ENCODE assay signal across 8 cellular contexts in the genomic region with DNA sequence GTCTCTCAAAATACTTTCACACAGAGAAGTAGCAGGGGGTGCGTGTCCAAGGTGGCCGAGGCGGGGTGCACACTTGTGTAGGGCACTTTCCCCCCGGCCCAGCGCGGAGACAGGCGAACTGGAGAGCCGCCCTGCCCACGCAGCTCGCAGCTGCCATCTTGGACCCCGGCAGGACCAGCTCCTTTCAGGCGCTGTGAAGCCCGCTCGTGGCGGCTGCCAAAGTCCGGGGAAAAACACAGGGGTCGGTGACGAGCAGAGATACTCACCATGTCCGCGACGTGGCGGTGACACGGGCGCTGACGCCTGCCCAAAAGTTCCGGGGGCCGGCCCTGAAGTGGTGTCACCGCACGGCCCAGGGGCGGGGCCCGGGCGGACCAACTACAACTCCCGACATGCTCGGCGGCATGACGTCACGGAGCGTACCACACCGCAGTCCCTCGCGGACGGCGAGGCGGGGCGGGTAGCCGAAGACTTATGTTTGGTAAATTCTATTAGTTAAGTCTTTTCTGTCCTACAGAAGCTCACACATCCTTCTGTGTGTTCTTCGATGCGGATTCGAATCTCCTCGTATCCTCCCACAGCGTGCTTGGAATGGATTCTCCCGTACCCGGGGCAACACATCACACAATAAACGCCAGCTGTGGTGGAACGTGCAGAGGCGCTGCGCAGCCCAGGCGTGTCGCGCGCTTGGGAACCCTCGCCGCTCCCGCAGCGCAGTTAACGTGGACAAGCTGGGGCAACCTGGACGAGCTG.
DNase-seq lines count a peak whose midpoint lies in the region; ATAC-seq lines count a peak whose summit lies in the region.

A gene with protein sequence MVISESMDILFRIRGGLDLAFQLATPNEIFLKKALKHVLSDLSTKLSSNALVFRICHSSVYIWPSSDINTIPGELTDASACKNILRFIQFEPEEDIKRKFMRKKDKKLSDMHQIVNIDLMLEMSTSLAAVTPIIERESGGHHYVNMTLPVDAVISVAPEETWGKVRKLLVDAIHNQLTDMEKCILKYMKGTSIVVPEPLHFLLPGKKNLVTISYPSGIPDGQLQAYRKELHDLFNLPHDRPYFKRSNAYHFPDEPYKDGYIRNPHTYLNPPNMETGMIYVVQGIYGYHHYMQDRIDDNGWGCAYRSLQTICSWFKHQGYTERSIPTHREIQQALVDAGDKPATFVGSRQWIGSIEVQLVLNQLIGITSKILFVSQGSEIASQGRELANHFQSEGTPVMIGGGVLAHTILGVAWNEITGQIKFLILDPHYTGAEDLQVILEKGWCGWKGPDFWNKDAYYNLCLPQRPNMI (minus strand): TSS at position 365 of the 753 bp plus-strand sequence. CDS start 96 bp downstream, at position 269.

- DNase-seq in NCI-H526 treated with DMSO at 0.1 percent for 48 hours (lab: John Stamatoyannopoulos, UW) (peak; percentile 52), dedifferentiated amniotic fluid mesenchymal stem cell (ENCODE audit: extremely low spot score) (peak; percentile 79), left kidney (ENCODE audit: low read depth, low spot score) (peak; percentile 97)
- DNase-seq in activated CD4-positive, alpha-beta T cell treated with anti-CD3 and anti-CD28 coated beads, Interleukin-2, amount 50 U/mL, for 1 hour, result peak; percentile 84
- peak; percentile 84 for DNase-seq in stimulated activated CD4-positive, alpha-beta T cell treated with anti-CD3 and anti-CD28 coated beads, Interleukin-1b, Interleukin-23, amount 100 ng/mL, for 48 hours

- peak within 1 kb of the TSS; percentile 90 to 99 (median 97) for H3K9ac ChIP-seq in BLaER1 treated with 17β-estradiol and CSF1 and Interleukin-3, amounts not matched to agents 10 nM and 100 nM

- ATAC-seq in GM19324 (IDR thresholded peaks at IDR 0.05; ENCODE audit: low FRiP score, unreplicated experiment) (peak; percentile 96), HG03460 (IDR thresholded peaks at IDR 0.05; ENCODE audit: unreplicated experiment) (peak; percentile 92)

- peak within 1 kb of the TSS; percentile 92 to 100 (median 99) for H3K27ac ChIP-seq in BLaER1 treated with 17β-estradiol and CSF1 and Interleukin-3, amounts not matched to agents 10 nM and 100 nM

- H4K20me1 ChIP-seq in BLaER1 treated with 17β-estradiol and CSF1 and Interleukin-3, amounts not matched to agents 10 nM and 100 nM, result no peaks in the 10 kb centered on the region

- no peaks in the 10 kb centered on the region for H3K27me3 ChIP-seq in BLaER1 treated with 17β-estradiol and CSF1 and Interleukin-3, amounts not matched to agents 10 nM and 100 nM

- H3K4me2 ChIP-seq in BLaER1 treated with 17β-estradiol and CSF1 and Interleukin-3, amounts not matched to agents 10 nM and 100 nM, result peak within 1 kb of the TSS; percentile 80 to 96 (median 88)

- H3K36me3 ChIP-seq in BLaER1 treated with 17β-estradiol and CSF1 and Interleukin-3, amounts not matched to agents 10 nM and 100 nM, result peaks cover 4 to 24% (median 15%) of the 10 kb centered on the region in 11 experiments; a peak in 16 of 22 replicates

- no peaks in the 10 kb centered on the region for H3K9me3 ChIP-seq in BLaER1 treated with 17β-estradiol and CSF1 and Interleukin-3, amounts not matched to agents 10 nM and 100 nM (replicated peaks in 1 of 11)

- H3K4me3 ChIP-seq in BLaER1 treated with 17β-estradiol and CSF1 and Interleukin-3, amounts not matched to agents 10 nM and 100 nM, result peak within 1 kb of the TSS; percentile 63 to 81 (median 76)

- peaks cover 7 to 23% (median 15%) of the 10 kb centered on the region in 10 experiments for H3K4me1 ChIP-seq in BLaER1 treated with 17β-estradiol and CSF1 and Interleukin-3, amounts not matched to agents 10 nM and 100 nM

Comparison
In these comparisons a context has a peak if more than half of its experiments do, and no peak if none do; other contexts are left out.
1. Peak in every context shown above with its lines: DNase-seq, ATAC-seq, H3K4me3 ChIP-seq and H3K27ac ChIP-seq.